In genomic region chr11:38723361-38723760, GRCh38 we compare ENCODE assay signal across 11 cellular contexts.
"Had no signal": no experiment of that assay in that cellular context is flagged by ENCODE, and none has a peak within 500 bp of the region (broad histone marks: within the 10 kb centered on the region; RNA-seq: fewer than 3 reads in every experiment).

No MANE protein-coding gene starts in this region.

- DNase-seq: GM23248, GOT3, H7, H9, HCEC 1CT, HFFc6 had no signal

- ATAC-seq: GM23338, HCT116 had no signal

- FAIRE-seq: H1, H54 had no signal

- H3K4me2 ChIP-seq: GM23338 had no signal

- H3K27ac ChIP-seq: GM23248 had no signal

- H2AFZ ChIP-seq: GM23248, GM23338 had no signal

- H3K27ac Mint-ChIP-seq: GM23338, HFFc6 had no signal

- H3K4me3 Mint-ChIP-seq: GM23338, H9, HFFc6 had no signal

- H3K36me3 ChIP-seq: HAP-1 had no signal

- H3K4me1 ChIP-seq: HAP-1 had no signal

- H3K9me3 ChIP-seq: HAP-1 had no signal

- H3K9ac ChIP-seq: GM23248 had no signal

- H3K4me3 ChIP-seq: GM23248, GM23338, HAP-1 had no signal
